ENCODE assay signal across 9 cellular contexts in the genomic region with DNA sequence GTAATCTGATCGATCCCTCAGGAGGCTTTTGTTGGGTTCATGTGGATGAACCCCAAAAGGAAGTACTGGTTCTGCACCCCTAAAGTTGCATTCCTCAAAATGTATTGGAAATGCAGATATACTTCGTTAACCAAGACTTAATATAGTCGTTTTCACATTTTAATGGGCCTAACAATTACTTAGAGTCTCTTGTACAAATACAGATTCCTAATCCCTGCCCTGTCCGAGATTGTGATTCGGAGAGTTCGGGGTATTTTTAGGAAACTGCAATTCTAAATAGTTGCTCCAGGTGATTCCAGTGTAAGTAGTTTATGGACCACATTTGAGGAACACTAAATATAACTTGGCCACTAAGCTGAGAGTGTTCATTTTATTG. TPM values are rescaled to one million over a fixed set of nuclear protein-coding genes. Genes with fewer than 3 reads are reported as not detected.
DNase-seq lines count a peak whose midpoint lies in the region; ATAC-seq and TF ChIP-seq lines count a peak whose summit lies in the region.
"Had no signal": no experiment of that assay in that cellular context is flagged by ENCODE, and none has a peak within 500 bp of the region (broad histone marks: within the 10 kb centered on the region; RNA-seq: fewer than 3 reads in every experiment).

No MANE protein-coding gene starts in this region.

- H3K9ac ChIP-seq in GM23248 (peak overlapping the region; percentile 94), SU-DHL-6 (ENCODE audit: low read length) (peak overlapping the region; percentile 88), skeletal muscle tissue (ENCODE audit: low read depth in 1 of 3, low read length in 3 of 3) (peak overlapping the region; percentile 94 to 99 (median 98))

- H2AFZ ChIP-seq in GM23248 (peak overlapping the region; percentile 96), SU-DHL-6 (ENCODE audit: low read depth, low read length, severe bottlenecking) (peak overlapping the region; percentile 77)

- 8 to 13% methylated on average over 6 of the region's 6 CpGs for WGBS in GM23248 (ENCODE audit: low coverage in 1 of 2, low lambda C conversion rate in 2 of 2, missing lambda C conversion rate in 2 of 2), 2 experiments

- H3F3A ChIP-seq in GM23248 (ENCODE audit: insufficient read depth): no peaks in the 10 kb centered on the region
- H3F3A ChIP-seq in SU-DHL-6 (ENCODE audit: insufficient read depth): no peaks in the 10 kb centered on the region

- H3K4me3 ChIP-seq in GM23248 (peak overlapping the region; percentile 90), SU-DHL-6 (ENCODE audit: insufficient read depth, low read length, poor library complexity, severe bottlenecking) (peak overlapping the region; percentile 82), skeletal muscle tissue (ENCODE audit: low read length in 3 of 3) (peak overlapping the region; percentile 95 to 97 (median 97))

- H4K20me1 ChIP-seq in GM23248 (ENCODE audit: insufficient read depth): no peaks in the 10 kb centered on the region
- no peaks in the 10 kb centered on the region for H4K20me1 ChIP-seq in SU-DHL-6 (ENCODE audit: low read depth, low read length)

- ATAC-seq in foreskin keratinocyte (peak; percentile 0), GM18511 (IDR thresholded peaks at IDR 0.05; ENCODE audit: unreplicated experiment) (no peak), HG02623 (IDR thresholded peaks at IDR 0.05; ENCODE audit: unreplicated experiment) (no peak)

- in situ Hi-C loops in GM23248 (cut with MboI): no loop called here

- H3K36me3 ChIP-seq in GM23248 (ENCODE audit: low read depth): peaks cover 13% of the 10 kb centered on the region; the same call in 1 of the 2 replicates
- no peaks in the 10 kb centered on the region; the same call in 1 of the 2 replicates for H3K36me3 ChIP-seq in SU-DHL-6 (ENCODE audit: low read length)
- H3K36me3 ChIP-seq in skeletal muscle tissue (ENCODE audit: control insufficient read depth in 3 of 3, insufficient read depth in 3 of 3, low read length in 3 of 3): peaks cover 0 to 12% (median 10%) of the 10 kb centered on the region in 3 donors

- H3K9me2 ChIP-seq in GM23248 (ENCODE audit: insufficient read depth) (no peaks in the 10 kb centered on the region), SU-DHL-6 (replicated peaks; ENCODE audit: insufficient read depth, low read length) (no peaks in the 10 kb centered on the region)

- H3K79me2 ChIP-seq in GM23248 (ENCODE audit: insufficient read depth) (peaks cover 51% of the 10 kb centered on the region), SU-DHL-6 (ENCODE audit: insufficient read depth, low read length) (peaks cover 26% of the 10 kb centered on the region)

- H3K9me3 ChIP-seq in GM23248 (ENCODE audit: low read depth) (no peaks in the 10 kb centered on the region), SU-DHL-6 (ENCODE audit: insufficient read depth, low read length) (no peaks in the 10 kb centered on the region), skeletal muscle tissue (ENCODE audit: control insufficient read depth in 3 of 3, low read length in 3 of 3) (no peaks in the 10 kb centered on the region)

- peak overlapping the region; percentile 84 for H3K4me2 ChIP-seq in GM23248 (ENCODE audit: unreplicated experiment)
- H3K4me2 ChIP-seq in SU-DHL-6 (ENCODE audit: low read depth, low read length, poor library complexity, severe bottlenecking): peak overlapping the region; percentile 65

- TF ChIP-seq CTCF in SU-DHL-6 (IDR thresholded peaks at IDR 0.05; ENCODE audit: insufficient read depth, low read length, poor library complexity, severe bottlenecking): no peak
- no peak for TF ChIP-seq CTCF in foreskin keratinocyte (conservative IDR thresholded peaks at IDR 0.05)

- peak overlapping the region; percentile 72 for H3K27ac ChIP-seq in GM23248
- H3K27ac ChIP-seq in SU-DHL-6 (ENCODE audit: low read depth, low read length): no peak overlapping the region; the same call in 1 of the 2 replicates
- H3K27ac ChIP-seq in foreskin keratinocyte: peak overlapping the region; percentile 82
- peak overlapping the region; percentile 80 for H3K27ac ChIP-seq in skeletal muscle tissue (ENCODE audit: low read depth, low read length)

- DNase-seq in GM23248: peak; percentile 10
- DNase-seq in foreskin keratinocyte: peak in 1 of 2 donors; percentile 62
- no peak for DNase-seq in retina
- DNase-seq in inferior parietal cortex (ENCODE audit: extremely low spot score): no peak
- DNase-seq: activated effector memory CD4-positive, alpha-beta T cell treated with anti-CD3 and anti-CD28 coated beads, Interleukin-2, amount 50 U/mL, for 16 hours had no signal

- H3K4me1 ChIP-seq in GM23248 (ENCODE audit: insufficient read depth) (peaks cover 10% of the 10 kb centered on the region), foreskin keratinocyte (no peaks in the 10 kb centered on the region), skeletal muscle tissue (ENCODE audit: control insufficient read depth in 3 of 3, insufficient read depth in 3 of 3, low read length in 3 of 3) (peaks cover 17 to 31% (median 20%) of the 10 kb centered on the region in 3 donors)

- H3K27me3 ChIP-seq in GM23248 (replicated peaks; ENCODE audit: insufficient read depth) (no peaks in the 10 kb centered on the region), SU-DHL-6 (ENCODE audit: low read length) (no peaks in the 10 kb centered on the region), foreskin keratinocyte (no peaks in the 10 kb centered on the region), skeletal muscle tissue (ENCODE audit: control insufficient read depth in 3 of 3, insufficient read depth in 3 of 3, low read length in 3 of 3) (no peaks in the 10 kb centered on the region)

RNA-seq across cellular contexts. Expression of a gene that starts 0.8 kb away (rescaled TPM):
- total RNA-seq in GM23248 (2014; rRNA removed; shearing (Covaris generic)): 19.6 and 25.4 TPM in 2 replicates
- polyA plus RNA-seq in GM23248 (2016; fragmentation: Nextera tagmentation; extraction: Ambion mirVana) (17.4 and 20.5 TPM in 2 replicates), foreskin keratinocyte (6.7 and 9.0 TPM in 2 replicates)
- total RNA-seq in foreskin keratinocyte (28.0 and 28.1 TPM in 2 replicates), skeletal muscle tissue (15.1 TPM)
